ENCODE assay signal across 18 cellular contexts in the genomic region with DNA sequence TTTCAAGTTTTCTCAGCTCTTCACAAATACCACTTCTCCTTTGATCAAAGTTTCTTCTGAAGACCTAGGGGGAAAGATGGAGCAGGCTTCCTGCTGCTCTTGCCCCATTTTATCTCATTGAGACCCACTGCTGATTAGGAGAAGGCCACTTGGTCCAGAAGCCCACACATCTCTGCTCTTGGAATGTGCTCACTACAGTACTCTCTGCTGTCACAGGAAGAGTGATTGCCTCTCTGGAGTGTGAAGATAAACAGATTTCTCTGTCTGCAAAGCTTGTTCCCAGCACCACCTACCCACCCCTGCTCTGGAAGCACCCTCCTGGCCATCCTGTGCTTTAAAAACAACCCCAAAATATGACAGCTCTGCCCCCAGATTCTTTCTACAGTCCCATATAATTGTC.
"Had no signal": no experiment of that assay in that cellular context is flagged by ENCODE, and none has a peak within 500 bp of the region (broad histone marks: within the 10 kb centered on the region; RNA-seq: fewer than 3 reads in every experiment).

No MANE protein-coding gene starts in this region.

- DNase-seq: activated CD4-positive, CD25-positive, alpha-beta regulatory T cell; activated T-cell treated with anti-CD3 and anti-CD28 coated beads, Interleukin-2, amount 50 U/mL, for 1 hour; amniotic stem cell; dermis blood vessel endothelial cell; esophagus squamous epithelium; heart left ventricle; mammary epithelial cell; ovary; stimulated activated CD4-positive, alpha-beta T cell treated with anti-CD3 and anti-CD28 coated beads, Interleukin-15, amount 100 ng/mL, for 24 hours; stimulated activated CD4-positive, alpha-beta T cell treated with anti-CD3 and anti-CD28 coated beads, Interleukin-4, amount 100 ng/mL, for 24 hours; stimulated activated naive CD8-positive, alpha-beta T cell treated with anti-CD3 and anti-CD28 coated beads, Interleukin-15, amount 100 ng/mL, for 72 hours; testis had no signal

- FAIRE-seq: frontal cortex, urothelium cell line had no signal

- H3K4me1 Mint-ChIP-seq: activated naive CD4-positive, alpha-beta T cell treated with anti-CD3 and anti-CD28 coated beads, Interleukin-2, amount 50 U/mL, for 24 hours; stimulated activated naive CD8-positive, alpha-beta T cell treated with anti-CD3 and anti-CD28 coated beads, Interleukin-15, amount 100 ng/mL, for 72 hours had no signal

- H3K4me3 ChIP-seq: esophagus squamous epithelium, heart left ventricle, ovary, testis had no signal

- H3K27ac Mint-ChIP-seq: activated naive CD4-positive, alpha-beta T cell treated with anti-CD3 and anti-CD28 coated beads, Interleukin-2, amount 50 U/mL, for 24 hours; stimulated activated naive CD8-positive, alpha-beta T cell treated with anti-CD3 and anti-CD28 coated beads, Interleukin-15, amount 100 ng/mL, for 72 hours; T-helper 1 cell treated with Interleukin-12 subunit alpha and Interleukin-12 subunit beta and Interleukin-4 antibody, amounts not matched to agents 30 μg/mL and 1 μg/mL, for 36 hours had no signal

- H3K4me3 Mint-ChIP-seq: activated naive CD4-positive, alpha-beta T cell treated with anti-CD3 and anti-CD28 coated beads, Interleukin-2, amount 50 U/mL, for 24 hours; stimulated activated naive CD8-positive, alpha-beta T cell treated with anti-CD3 and anti-CD28 coated beads, Interleukin-15, amount 100 ng/mL, for 72 hours; T-helper 1 cell treated with Interleukin-12 subunit alpha and Interleukin-12 subunit beta and Interleukin-4 antibody, amounts not matched to agents 30 μg/mL and 1 μg/mL, for 36 hours had no signal

- H3K27me3 ChIP-seq: heart left ventricle, ovary, testis had no signal

- H3K27ac ChIP-seq: esophagus squamous epithelium, heart left ventricle, ovary, testis had no signal

- H3K36me3 ChIP-seq: esophagus squamous epithelium, heart left ventricle, ovary had no signal

- H3K36me3 Mint-ChIP-seq: activated naive CD4-positive, alpha-beta T cell treated with anti-CD3 and anti-CD28 coated beads, Interleukin-2, amount 50 U/mL, for 24 hours; brain had no signal

- H3K9me3 ChIP-seq: ovary, testis had no signal

- H3K9me3 Mint-ChIP-seq: activated naive CD4-positive, alpha-beta T cell treated with anti-CD3 and anti-CD28 coated beads, Interleukin-2, amount 50 U/mL, for 24 hours; stimulated activated naive CD8-positive, alpha-beta T cell treated with anti-CD3 and anti-CD28 coated beads, Interleukin-15, amount 100 ng/mL, for 72 hours; T-helper 1 cell treated with Interleukin-12 subunit alpha and Interleukin-12 subunit beta and Interleukin-4 antibody, amounts not matched to agents 30 μg/mL and 1 μg/mL, for 36 hours had no signal

- H3K4me1 ChIP-seq: esophagus squamous epithelium, heart left ventricle, testis had no signal

- ATAC-seq: heart left ventricle; left lobe of liver; stimulated activated naive CD8-positive, alpha-beta T cell treated with anti-CD3 and anti-CD28 coated beads, Interleukin-15, amount 100 ng/mL, for 72 hours had no signal
